35 cellular contexts compared by ENCODE assay signal in the genomic region with DNA sequence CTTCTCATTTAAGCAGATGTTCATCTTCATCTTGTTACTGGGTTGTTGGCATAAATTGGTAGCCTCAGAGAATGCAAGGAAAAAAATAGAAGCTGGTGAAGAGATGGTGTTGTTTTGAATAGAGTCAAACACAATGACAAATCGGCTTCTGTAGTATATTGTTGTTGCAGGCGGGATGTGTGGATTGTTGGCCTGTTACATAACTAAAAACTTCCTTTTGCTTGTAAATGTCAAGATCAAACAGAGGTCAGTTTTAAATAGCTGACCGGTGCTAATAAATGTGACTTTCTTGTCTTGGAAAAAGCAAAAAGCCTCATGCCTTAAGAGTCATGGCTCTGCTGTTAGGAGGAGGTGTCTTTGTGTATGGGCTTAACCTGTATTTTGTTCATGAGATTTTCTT. TPM values are rescaled to one million over a fixed set of nuclear protein-coding genes. Genes with fewer than 3 reads are reported as not detected.
"Had no signal": no experiment of that assay in that cellular context is flagged by ENCODE, and none has a peak within 500 bp of the region (broad histone marks: within the 10 kb centered on the region; RNA-seq: fewer than 3 reads in every experiment).

No MANE protein-coding gene starts in this region.

- H3K4me1 Mint-ChIP-seq: activated CD4-positive, alpha-beta memory T cell treated with anti-CD3 and anti-CD28 coated beads, Interleukin-2, amount 10 ng/mL, durations not matched to agents 7 days and 5 days; activated CD4-positive, alpha-beta T cell treated with anti-CD3 and anti-CD28 coated beads, Interleukin-2, amount 10 ng/mL, durations not matched to agents 7 days and 5 days; activated naive CD4-positive, alpha-beta T cell treated with anti-CD3 and anti-CD28 coated beads, Interleukin-2, amount 10 ng/mL, durations not matched to agents 7 days and 5 days; activated naive CD8-positive, alpha-beta T cell treated with anti-CD3 and anti-CD28 coated beads, Interleukin-2, amount 10 ng/mL, durations not matched to agents 7 days and 5 days; naive B cell had no signal

- H3K4me3 ChIP-seq: esophagus squamous epithelium, hepatocyte, spleen, thoracic aorta had no signal

- H3K27me3 ChIP-seq: brain microvascular endothelial cell, esophagus squamous epithelium, hepatocyte, spleen had no signal

- H3K9me3 ChIP-seq: esophagus squamous epithelium, spleen, thoracic aorta had no signal

- H3K9me3 Mint-ChIP-seq: activated CD4-positive, alpha-beta memory T cell treated with anti-CD3 and anti-CD28 coated beads, Interleukin-2, amount 10 ng/mL, durations not matched to agents 7 days and 5 days; activated CD4-positive, alpha-beta T cell treated with anti-CD3 and anti-CD28 coated beads, Interleukin-2, amount 10 ng/mL, durations not matched to agents 7 days and 5 days; activated naive CD4-positive, alpha-beta T cell treated with anti-CD3 and anti-CD28 coated beads, Interleukin-2, amount 10 ng/mL, durations not matched to agents 7 days and 5 days; activated naive CD8-positive, alpha-beta T cell treated with anti-CD3 and anti-CD28 coated beads, Interleukin-2, amount 10 ng/mL, durations not matched to agents 7 days and 5 days; activated T-cell treated with anti-CD3 and anti-CD28 coated beads, Interleukin-2, amount 50 U/mL, for 24 hours; endodermal cell; mesothelial cell of epicardium; naive B cell; nephron progenitor cell; WTC11 had no signal

- H3K4me3 Mint-ChIP-seq: activated CD4-positive, alpha-beta memory T cell treated with anti-CD3 and anti-CD28 coated beads, Interleukin-2, amount 10 ng/mL, durations not matched to agents 7 days and 5 days; activated CD4-positive, alpha-beta T cell treated with anti-CD3 and anti-CD28 coated beads, Interleukin-2, amount 10 ng/mL, durations not matched to agents 7 days and 5 days; activated naive CD4-positive, alpha-beta T cell treated with anti-CD3 and anti-CD28 coated beads, Interleukin-2, amount 10 ng/mL, durations not matched to agents 7 days and 5 days; activated naive CD8-positive, alpha-beta T cell treated with anti-CD3 and anti-CD28 coated beads, Interleukin-2, amount 10 ng/mL, durations not matched to agents 7 days and 5 days; activated T-cell treated with anti-CD3 and anti-CD28 coated beads, Interleukin-2, amount 50 U/mL, for 24 hours; endodermal cell; mesothelial cell of epicardium; naive B cell; nephron progenitor cell; WTC11 had no signal

- ATAC-seq: left cardiac atrium, right cardiac atrium, WTC11 had no signal

- H3K36me3 Mint-ChIP-seq: activated naive CD4-positive, alpha-beta T cell treated with anti-CD3 and anti-CD28 coated beads, Interleukin-2, amount 10 ng/mL, durations not matched to agents 7 days and 5 days; activated naive CD8-positive, alpha-beta T cell treated with anti-CD3 and anti-CD28 coated beads, Interleukin-2, amount 10 ng/mL, durations not matched to agents 7 days and 5 days; mesothelial cell of epicardium; naive B cell; WTC11 had no signal

- FAIRE-seq: astrocyte, frontal cortex, urothelium cell line had no signal

- H3K27ac ChIP-seq: brain microvascular endothelial cell, epithelial cell of prostate, esophagus squamous epithelium, hepatocyte, spleen, thoracic aorta had no signal

- H3K4me1 ChIP-seq: esophagus squamous epithelium, spleen had no signal

- H3K27me3 Mint-ChIP-seq: activated naive CD4-positive, alpha-beta T cell treated with anti-CD3 and anti-CD28 coated beads, Interleukin-2, amount 10 ng/mL, durations not matched to agents 7 days and 5 days had no signal

- DNase-seq: activated CD4-positive, alpha-beta memory T cell treated with anti-CD3 and anti-CD28 coated beads, Interleukin-2, amount 10 ng/mL, durations not matched to agents 7 days and 5 days; activated CD4-positive, alpha-beta T cell treated with anti-CD3 and anti-CD28 coated beads for 1 hour; activated CD4-positive, alpha-beta T cell treated with anti-CD3 and anti-CD28 coated beads, Interleukin-2, amount 10 ng/mL, durations not matched to agents 7 days and 5 days; activated CD8-positive, alpha-beta memory T cell treated with anti-CD3 and anti-CD28 coated beads, Interleukin-2, amount 50 U/mL, for 48 hours; activated gamma-delta T cell; activated naive CD4-positive, alpha-beta T cell treated with anti-CD3 and anti-CD28 coated beads, Interleukin-2, amount 10 ng/mL, durations not matched to agents 7 days and 5 days; activated naive CD8-positive, alpha-beta T cell treated with anti-CD3 and anti-CD28 coated beads, Interleukin-2, amount 10 ng/mL, durations not matched to agents 7 days and 5 days; activated T-cell treated with anti-CD3 and anti-CD28 coated beads, Interleukin-2, amount 50 U/mL, for 24 hours; amniotic stem cell; brain microvascular endothelial cell; cortex of kidney; endodermal cell; esophagus squamous epithelium; islet precursor cell; left cardiac atrium; naive B cell; nephron progenitor cell; posterior cingulate gyrus; right cardiac atrium; spleen; stimulated activated CD4-positive, alpha-beta T cell treated with anti-CD3 and anti-CD28 coated beads, Interleukin-2, amount 100 ng/mL, for 48 hours; stimulated activated naive CD4-positive, alpha-beta T cell treated with Interleukin-2 at 50 U/mL for 16 hours; T-helper 2 cell; trophoblast cell had no signal

- H3K36me3 ChIP-seq: brain microvascular endothelial cell, esophagus squamous epithelium, spleen, thoracic aorta had no signal

- H3K27ac Mint-ChIP-seq: activated CD4-positive, alpha-beta memory T cell treated with anti-CD3 and anti-CD28 coated beads, Interleukin-2, amount 10 ng/mL, durations not matched to agents 7 days and 5 days; activated CD4-positive, alpha-beta T cell treated with anti-CD3 and anti-CD28 coated beads, Interleukin-2, amount 10 ng/mL, durations not matched to agents 7 days and 5 days; activated naive CD4-positive, alpha-beta T cell treated with anti-CD3 and anti-CD28 coated beads, Interleukin-2, amount 10 ng/mL, durations not matched to agents 7 days and 5 days; activated naive CD8-positive, alpha-beta T cell treated with anti-CD3 and anti-CD28 coated beads, Interleukin-2, amount 10 ng/mL, durations not matched to agents 7 days and 5 days; activated T-cell treated with anti-CD3 and anti-CD28 coated beads, Interleukin-2, amount 50 U/mL, for 24 hours; endodermal cell; mesothelial cell of epicardium; naive B cell; nephron progenitor cell; WTC11 had no signal

RNA-seq across cellular contexts. Expression of gene CCDC192, which starts 59.2 kb away (rescaled TPM):
- total RNA-seq: activated CD4-positive, alpha-beta memory T cell treated with anti-CD3 and anti-CD28 coated beads, Interleukin-2, amount 10 ng/mL, durations not matched to agents 7 days and 5 days; activated CD4-positive, alpha-beta T cell treated with anti-CD3 and anti-CD28 coated beads, Interleukin-2, amount 10 ng/mL, durations not matched to agents 7 days and 5 days; activated naive CD8-positive, alpha-beta T cell treated with anti-CD3 and anti-CD28 coated beads, Interleukin-2, amount 10 ng/mL, durations not matched to agents 7 days and 5 days; astrocyte; cardiac septum; cerebellum; esophagus squamous epithelium; frontal cortex; hepatocyte; left cardiac atrium; lower leg skin; right cardiac atrium; spleen; thoracic aorta had no signal
